9 cellular contexts compared by ENCODE assay signal in the genomic region with DNA sequence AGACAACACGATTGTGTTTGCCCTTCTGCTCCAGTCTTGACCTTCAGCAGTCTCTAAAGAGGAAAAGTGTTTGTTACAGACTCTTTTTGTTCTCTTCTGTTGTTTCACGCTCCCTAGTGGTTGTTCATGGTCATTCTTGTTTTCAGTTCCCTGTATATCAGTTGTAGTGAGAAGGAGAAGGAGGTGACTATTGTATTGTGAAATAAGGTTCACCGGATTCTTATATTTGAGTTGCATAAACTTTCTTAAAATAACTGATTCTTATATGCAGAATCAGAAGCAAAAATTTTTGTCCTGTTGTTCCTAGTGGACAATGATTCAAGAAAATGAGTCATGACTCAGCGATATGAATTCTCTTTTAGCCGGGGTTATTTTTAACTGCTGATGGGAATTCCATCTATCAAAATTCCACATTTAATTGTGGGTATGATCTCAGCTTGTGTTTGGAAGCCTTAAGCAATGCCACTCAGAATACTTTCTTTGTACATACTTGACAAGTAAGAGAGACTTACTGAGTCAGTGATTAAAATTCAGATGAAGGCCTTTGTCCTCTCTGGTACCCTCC.
DNase-seq lines count a peak whose midpoint lies in the region; ATAC-seq, FAIRE-seq and TF ChIP-seq lines count a peak whose summit lies in the region.
"Had no signal": no experiment of that assay in that cellular context is flagged by ENCODE, and none has a peak within 500 bp of the region (broad histone marks: within the 10 kb centered on the region; RNA-seq: fewer than 3 reads in every experiment).

No MANE protein-coding gene starts in this region.

- intact Hi-C loops in left colon (cut with DNase I, micrococcal nuclease) = no loop called here

- no peak for TF ChIP-seq POLR2A in GM12892 (IDR thresholded peaks at IDR 0.05; ENCODE audit: low read depth, low read length)

- H3K4me3 ChIP-seq in cardiac fibroblast (replicated peaks in 1 of 2; ENCODE audit: low read depth in 2 of 2, low read length in 2 of 2) = no peak overlapping the region

- FAIRE-seq in urothelium cell line (lab: Jason Lieb, UNC) (no peak), GM12892 (lab: Jason Lieb, UNC) (no peak)

- peak; percentile 26 for DNase-seq in NCI-H82 (lab: John Stamatoyannopoulos, UW)
- no peak for DNase-seq in NCI-H82 treated with DMSO at 0.1 percent for 48 hours (lab: John Stamatoyannopoulos, UW; ENCODE audit: unreplicated experiment)
- DNase-seq in NAMALWA (ENCODE audit: low spot score) = peak; percentile 68
- DNase-seq in cardiac fibroblast (ENCODE audit: low read depth in 2 of 2) = peak; percentile 92 to 96
- no peak for DNase-seq in left colon
- peak; percentile 36 for DNase-seq in urothelium cell line (ENCODE audit: low spot score)
- DNase-seq in GM12892 (ENCODE audit: insufficient read length) = no peak
- DNase-seq: CD4-positive, CD25-positive, alpha-beta regulatory T cell had no signal

- ATAC-seq in left colon (peak; percentile 76), GM19397 (IDR thresholded peaks at IDR 0.05; ENCODE audit: unreplicated experiment) (no peak)

- TF ChIP-seq CTCF in cardiac fibroblast (IDR thresholded peaks at IDR 0.05; ENCODE audit: low read depth, low read length) = peak; percentile 56

Comparison
In these comparisons a context has a peak if more than half of its experiments do, and no peak if none do; other contexts are left out.
1. DNase-seq: peak in NCI-H82 (single experiment), NAMALWA (single experiment), cardiac fibroblast (2 of 2) and urothelium cell line (single experiment); none in NCI-H82 treated with DMSO at 0.1 percent for 48 hours (single experiment), left colon (0 of 2) and GM12892 (single experiment).